In genomic region chr10:30433779-30434272, GRCh38 we compare ENCODE assay signal across 1 cellular context.
A peak's percentile ranks its signal among the peaks of the same experiment; 100 is the strongest.
TF ChIP-seq lines count a peak whose summit lies in the region.

TSS of gene MAP3K8 (plus strand) at chr10:30434184. CDS start at chr10:30438939, 4,755 bp downstream.

TF ChIP-seq in K562, 482 proteins besides CTCF, POLR2A, EP300 and RAD21 (continued from another document):
- TF ChIP-seq PKNOX1 (IDR thresholded peaks at IDR 0.05) (0 out of 2 replicates have a peak, but pooled peaks have one; percentile 11), VEZF1 (CRISPR knock-in tag; IDR thresholded peaks at IDR 0.05) (peak; percentile 95), EP400 (IDR thresholded peaks at IDR 0.05) (peak; percentile 43; the same call in 1 of the 2 replicates), PHB (CRISPR knock-in tag; IDR thresholded peaks at IDR 0.05) (no peak)
TF ChIP-seq in K562: peak in this region for 44.
